In genomic region chr17:5522476-5522875, GRCh38 we compare ENCODE assay signal across 17 cellular contexts.
"Had no signal": no experiment of that assay in that cellular context is flagged by ENCODE, and none has a peak within 500 bp of the region (broad histone marks: within the 10 kb centered on the region; RNA-seq: fewer than 3 reads in every experiment).

No MANE protein-coding gene starts in this region.

- H3K36me3 Mint-ChIP-seq: mesothelial cell of epicardium had no signal

- H3K4me1 ChIP-seq: colonic mucosa had no signal

- DNase-seq: activated CD4-positive, alpha-beta T cell treated with anti-CD3 and anti-CD28 coated beads, Interleukin-2, amount 50 U/mL, for 1 hour; activated naive CD4-positive, alpha-beta T cell; activated T-cell treated with anti-CD3 and anti-CD28 coated beads, Interleukin-2, amount 50 U/mL, for 72 hours; aorta; colonic mucosa; effector CD8-positive, alpha-beta T cell; left ventricle myocardium superior; psoas muscle; spleen; stimulated activated CD4-positive, alpha-beta T cell treated with anti-CD3 and anti-CD28 coated beads, Interleukin-1b, Interleukin-23, amount 100 ng/mL, for 48 hours; stimulated activated naive B cell treated with anti-CD40 and anti-IgM and Interleukin-4, amounts not matched to agents 10 μg/mL and 1 μg/mL and 100 μg/mL, for 72 hours; T-helper 2 cell had no signal

- H3K4me3 ChIP-seq: colonic mucosa, psoas muscle, spleen, tibial nerve had no signal

- H3K27me3 ChIP-seq: colonic mucosa, spleen, tibial nerve had no signal

- H3K9me3 Mint-ChIP-seq: activated T-cell treated with anti-CD3 and anti-CD28 coated beads, Interleukin-2, amount 50 U/mL, for 72 hours; mesothelial cell of epicardium; stimulated activated naive B cell treated with anti-CD40 and anti-IgM and Interleukin-4, amounts not matched to agents 10 μg/mL and 1 μg/mL and 100 μg/mL, for 72 hours had no signal

- H3K27ac ChIP-seq: colonic mucosa, epithelial cell of prostate, psoas muscle, spleen, tibial nerve had no signal

- FAIRE-seq: TTC549 had no signal

- H3K9me3 ChIP-seq: colonic mucosa, psoas muscle, spleen, tibial nerve had no signal

- ATAC-seq: activated T-cell treated with anti-CD3 and anti-CD28 coated beads, Interleukin-2, amount 50 U/mL, for 72 hours; left ventricle myocardium superior; psoas muscle; sciatic nerve; stimulated activated naive B cell treated with anti-CD40 and anti-IgM and Interleukin-4, amounts not matched to agents 10 μg/mL and 1 μg/mL and 100 μg/mL, for 72 hours had no signal

- H3K4me3 Mint-ChIP-seq: activated T-cell treated with anti-CD3 and anti-CD28 coated beads, Interleukin-2, amount 50 U/mL, for 72 hours; mesothelial cell of epicardium; stimulated activated naive B cell treated with anti-CD40 and anti-IgM and Interleukin-4, amounts not matched to agents 10 μg/mL and 1 μg/mL and 100 μg/mL, for 72 hours had no signal

- H3K36me3 ChIP-seq: colonic mucosa had no signal

- H3K27me3 Mint-ChIP-seq: stimulated activated naive B cell treated with anti-CD40 and anti-IgM and Interleukin-4, amounts not matched to agents 10 μg/mL and 1 μg/mL and 100 μg/mL, for 72 hours had no signal

- H3K27ac Mint-ChIP-seq: activated T-cell treated with anti-CD3 and anti-CD28 coated beads, Interleukin-2, amount 50 U/mL, for 72 hours; mesothelial cell of epicardium; stimulated activated naive B cell treated with anti-CD40 and anti-IgM and Interleukin-4, amounts not matched to agents 10 μg/mL and 1 μg/mL and 100 μg/mL, for 72 hours had no signal
